ENCODE assay signal across 8 cellular contexts in genomic region chr10:67697646-67698245, GRCh38. TPM values are rescaled to one million over a fixed set of nuclear protein-coding genes. Genes with fewer than 3 reads are reported as not detected.
DNase-seq lines count a peak whose midpoint lies in the region; ATAC-seq, FAIRE-seq and TF ChIP-seq lines count a peak whose summit lies in the region.

No MANE protein-coding gene starts in this region.

- CTCF ChIA-PET in CD4-positive, alpha-beta T cell (lab: Charles Lee), result interaction anchor here (0.7 to 3.6 kb wide), 17 partner anchors 9 to 147 kb away, joined by 3 to 83 read pairs (median 4); no protein-coding TSS in a partner anchor

- POLR2A ChIA-PET in CD4-positive, alpha-beta T cell (lab: Charles Lee), result interaction anchor here (1.0 to 2.7 kb wide), 4 partner anchors 9 to 85 kb away, joined by 3 to 28 read pairs (median 16); no protein-coding TSS in a partner anchor

- peaks cover 15% of the 10 kb centered on the region for H3K4me1 Mint-ChIP-seq in CD4-positive, alpha-beta T cell (ENCODE audit: low read depth)
- no peaks in the 10 kb centered on the region for H3K4me1 Mint-ChIP-seq in activated T-cell treated with anti-CD3 and anti-CD28 coated beads, Interleukin-2, amount 50 U/mL, for 72 hours (ENCODE audit: low read depth)

- TF ChIP-seq POLR2A in GM12891 (IDR thresholded peaks at IDR 0.05; ENCODE audit: low read depth, low read length) (no peak), gastrocnemius medialis (IDR thresholded peaks at IDR 0.05) (no peak)

- FAIRE-seq in GM12891 (lab: Jason Lieb, UNC), result peak; percentile 47

- peak in 5 of 10 experiments; percentile 2 to 10 (median 4) for DNase-seq in CD4-positive, alpha-beta T cell
- DNase-seq in GM12891 (ENCODE audit: insufficient read length, low spot score) (peak; percentile 30), NCI-H1694 treated with DMSO at 0.1 percent for 48 hours (lab: John Stamatoyannopoulos, UW) (peak; percentile 19), heart right ventricle (peak in 1 of 2 donors; percentile 10), gastrocnemius medialis (no peak), NCI-H187 (lab: John Stamatoyannopoulos, UW) (no peak)
- DNase-seq in activated T-cell treated with anti-CD3 and anti-CD28 coated beads, Interleukin-2, amount 50 U/mL, for 72 hours, result peak; percentile 8 to 26

- no peaks in the 10 kb centered on the region for H3K9me3 ChIP-seq in CD4-positive, alpha-beta T cell (ENCODE audit: control insufficient read depth, low read length)
- H3K9me3 ChIP-seq in heart right ventricle (no peaks in the 10 kb centered on the region), gastrocnemius medialis (no peaks in the 10 kb centered on the region)

- in situ Hi-C loops in gastrocnemius medialis (cut with MboI; ENCODE audit: low sequenced_read_pairs in 4 of 4), result loop anchor here (5.0 to 10.0 kb wide), 3 partner anchors 80 to 87 kb away; no protein-coding TSS in a partner anchor

- no peak overlapping the region for H3K4me3 Mint-ChIP-seq in CD4-positive, alpha-beta T cell
- H3K4me3 Mint-ChIP-seq in activated T-cell treated with anti-CD3 and anti-CD28 coated beads, Interleukin-2, amount 50 U/mL, for 72 hours, result no peak overlapping the region

- H3K27ac Mint-ChIP-seq in CD4-positive, alpha-beta T cell, result no peak overlapping the region
- no peak overlapping the region for H3K27ac Mint-ChIP-seq in activated T-cell treated with anti-CD3 and anti-CD28 coated beads, Interleukin-2, amount 50 U/mL, for 72 hours

- H3K27me3 Mint-ChIP-seq in CD4-positive, alpha-beta T cell, result peaks cover 39% of the 10 kb centered on the region
- peaks cover 20% of the 10 kb centered on the region for H3K27me3 Mint-ChIP-seq in activated T-cell treated with anti-CD3 and anti-CD28 coated beads, Interleukin-2, amount 50 U/mL, for 72 hours (ENCODE audit: low read depth)

- no peaks in the 10 kb centered on the region for H3K36me3 ChIP-seq in heart right ventricle
- H3K36me3 ChIP-seq in gastrocnemius medialis, result no peaks in the 10 kb centered on the region

- peaks cover 0 to 28% (median 10%) of the 10 kb centered on the region in 9 donors for H3K4me1 ChIP-seq in heart right ventricle
- H3K4me1 ChIP-seq in gastrocnemius medialis, result peaks cover 14 to 17% of the 10 kb centered on the region in 2 donors

- peak; percentile 90 for ATAC-seq in CD4-positive, alpha-beta T cell (ENCODE audit: poor library complexity)
- ATAC-seq in HG02852 (IDR thresholded peaks at IDR 0.05; ENCODE audit: unreplicated experiment), result peak; percentile 74
- peak; percentile 49 to 68 for ATAC-seq in activated T-cell treated with anti-CD3 and anti-CD28 coated beads, Interleukin-2, amount 50 U/mL, for 72 hours (replicated peaks in 1 of 2)
- peak in 6 of 8 donors; percentile 25 to 76 (median 54) for ATAC-seq in heart right ventricle
- ATAC-seq in gastrocnemius medialis, result peak; percentile 65 to 71

- intact Hi-C loops in CD4-positive, alpha-beta T cell (cut with DNase I, micrococcal nuclease), result loop anchor here (1.0 to 10.0 kb wide), 4 partner anchors 65 to 607 kb away; no protein-coding TSS in a partner anchor
- intact Hi-C loops in heart right ventricle (cut with DNase I) (loop anchor here (1.0 to 10.0 kb wide), 9 partner anchors 32 to 85 kb away; no protein-coding TSS in a partner anchor), gastrocnemius medialis (cut with DNase I; ENCODE audit: low total_unique reads) (loop anchor here (1.0 kb wide), 1 partner anchor 83 kb away; no protein-coding TSS in a partner anchor)

- TF ChIP-seq CTCF in CD4-positive, alpha-beta T cell (IDR thresholded peaks at IDR 0.05), result peak; percentile 73
- TF ChIP-seq CTCF in heart right ventricle (IDR thresholded peaks at IDR 0.05), result peak; percentile 40 to 79 (median 71)
- peak; percentile 40 to 72 (median 55) for TF ChIP-seq CTCF in gastrocnemius medialis (IDR thresholded peaks at IDR 0.05 in 4 of 5, conservative IDR thresholded peaks at IDR 0.05 in 1 of 5)

- H3K4me3 ChIP-seq in heart right ventricle, result no peak overlapping the region
- H3K4me3 ChIP-seq in gastrocnemius medialis, result no peak overlapping the region

- no peaks in the 10 kb centered on the region for H3K27me3 ChIP-seq in CD4-positive, alpha-beta T cell (ENCODE audit: control insufficient read depth, insufficient read depth, low read length)
- H3K27me3 ChIP-seq in heart right ventricle (peaks cover 0 to 19% (median 0%) of the 10 kb centered on the region in 7 donors), gastrocnemius medialis (no peaks in the 10 kb centered on the region)

- no peak overlapping the region for H3K27ac ChIP-seq in CD4-positive, alpha-beta T cell (ENCODE audit: low read depth, low read length)
- H3K27ac ChIP-seq in heart right ventricle (peak overlapping the region in 5 of 10 donors; percentile 79 to 93 (median 91)), gastrocnemius medialis (no peak overlapping the region)

- H3K9me3 Mint-ChIP-seq in CD4-positive, alpha-beta T cell, result peaks cover 2% of the 10 kb centered on the region
- peaks cover 2 to 5% of the 10 kb centered on the region in 2 donors for H3K9me3 Mint-ChIP-seq in activated T-cell treated with anti-CD3 and anti-CD28 coated beads, Interleukin-2, amount 50 U/mL, for 72 hours

- H3K36me3 Mint-ChIP-seq in CD4-positive, alpha-beta T cell (ENCODE audit: low read depth), result no peaks in the 10 kb centered on the region
- H3K36me3 Mint-ChIP-seq in activated T-cell treated with anti-CD3 and anti-CD28 coated beads, Interleukin-2, amount 50 U/mL, for 72 hours (ENCODE audit: insufficient read depth in 2 of 2), result no peaks in the 10 kb centered on the region

- WGBS in heart right ventricle, 2 donors, result 2 to 4% methylated on average over 2 of the region's 2 CpGs

TF ChIP-seq in GM12891, 5 proteins besides CTCF, POLR2A, EP300 and RAD21:
- no peak for TF ChIP-seq SPI1 (IDR thresholded peaks at IDR 0.05; ENCODE audit: low read depth, low read length)
- no peak for TF ChIP-seq TAF1 (IDR thresholded peaks at IDR 0.05; ENCODE audit: low read depth, low read length)
- no peak for TF ChIP-seq PAX5 (IDR thresholded peaks at IDR 0.05; ENCODE audit: insufficient read depth, low read length, severe bottlenecking)

RNA-seq across cellular contexts. Expression of gene CTNNA3, which starts 1.8 kb away (rescaled TPM):
- total RNA-seq in CD4-positive, alpha-beta T cell, result under 1 TPM in 1 of 2 experiments, not detected in 1; 0.80 TPM
- polyA plus RNA-seq in GM12891 (2012; ENCODE audit: low read depth, missing spikeins), result 0.21 TPM
- under 1 TPM; 0.25 to 0.74 TPM for total RNA-seq in activated T-cell treated with anti-CD3 and anti-CD28 coated beads, Interleukin-2, amount 50 U/mL, for 72 hours
- 100 to 1,000 TPM; 101 to 213 (median 189) TPM for total RNA-seq in heart right ventricle
- 1 to 10 TPM; 2.0 to 4.0 TPM for polyA plus RNA-seq in heart right ventricle
- total RNA-seq in gastrocnemius medialis, result 10 to 100 TPM; 14.3 to 49.5 (median 24.2) TPM

Comparison
In these comparisons a context has a peak if more than half of its experiments do, and no peak if none do; other contexts are left out.
1. DNase-seq: peak in GM12891 (single experiment), NCI-H1694 treated with DMSO at 0.1 percent for 48 hours (single experiment) and activated T-cell treated with anti-CD3 and anti-CD28 coated beads, Interleukin-2, amount 50 U/mL, for 72 hours (2 of 2); none in gastrocnemius medialis (0 of 2) and NCI-H187 (0 of 2).
2. RNA of gene CTNNA3, which starts 1.8 kb away (total RNA-seq): 101 to 213 TPM in heart right ventricle and 14.3 to 49.5 TPM in gastrocnemius medialis; 0.80 TPM in CD4-positive, alpha-beta T cell and 0.25 to 0.74 TPM in activated T-cell treated with anti-CD3 and anti-CD28 coated beads, Interleukin-2, amount 50 U/mL, for 72 hours; every median in the first group is over 4 times any median in the second.
3. Peak in every context shown above with its lines, with median percentiles within 50 percentile points of each other: ATAC-seq and CTCF ChIP-seq.